Comparison of ENCODE assay signal across 1 cellular context in the genomic region with DNA sequence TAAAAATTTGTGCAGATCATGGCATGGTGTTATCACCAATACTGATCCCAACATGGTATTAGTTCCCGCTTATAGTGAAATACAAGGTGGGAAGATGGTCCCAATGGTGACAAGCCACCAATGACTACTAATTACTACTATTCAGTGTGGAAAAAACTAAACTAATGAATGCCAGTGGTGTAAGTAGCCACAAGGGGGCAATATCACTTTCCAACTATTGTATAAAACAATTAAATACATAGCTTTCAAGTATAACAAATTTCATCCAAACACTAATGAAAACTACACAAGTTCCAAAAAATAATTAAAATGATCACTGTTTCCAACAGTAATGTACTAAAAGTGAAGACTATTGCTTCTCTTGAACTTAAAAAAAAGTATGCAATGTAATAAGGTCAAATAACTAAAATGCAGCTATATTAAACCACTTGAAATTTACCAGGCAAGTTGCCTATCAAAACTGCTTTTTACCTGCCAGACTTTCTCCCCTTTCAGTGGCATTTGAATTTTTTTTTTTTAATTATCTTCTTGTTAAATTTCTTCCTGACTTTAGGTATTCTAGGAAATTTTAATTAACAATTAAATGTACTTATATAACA.
TF ChIP-seq lines count a peak whose summit lies in the region.

No MANE protein-coding gene starts in this region.

TF ChIP-seq in H1, 55 proteins besides CTCF, POLR2A, EP300 and RAD21 (continued from another document):
- TF ChIP-seq, protein P1, sequence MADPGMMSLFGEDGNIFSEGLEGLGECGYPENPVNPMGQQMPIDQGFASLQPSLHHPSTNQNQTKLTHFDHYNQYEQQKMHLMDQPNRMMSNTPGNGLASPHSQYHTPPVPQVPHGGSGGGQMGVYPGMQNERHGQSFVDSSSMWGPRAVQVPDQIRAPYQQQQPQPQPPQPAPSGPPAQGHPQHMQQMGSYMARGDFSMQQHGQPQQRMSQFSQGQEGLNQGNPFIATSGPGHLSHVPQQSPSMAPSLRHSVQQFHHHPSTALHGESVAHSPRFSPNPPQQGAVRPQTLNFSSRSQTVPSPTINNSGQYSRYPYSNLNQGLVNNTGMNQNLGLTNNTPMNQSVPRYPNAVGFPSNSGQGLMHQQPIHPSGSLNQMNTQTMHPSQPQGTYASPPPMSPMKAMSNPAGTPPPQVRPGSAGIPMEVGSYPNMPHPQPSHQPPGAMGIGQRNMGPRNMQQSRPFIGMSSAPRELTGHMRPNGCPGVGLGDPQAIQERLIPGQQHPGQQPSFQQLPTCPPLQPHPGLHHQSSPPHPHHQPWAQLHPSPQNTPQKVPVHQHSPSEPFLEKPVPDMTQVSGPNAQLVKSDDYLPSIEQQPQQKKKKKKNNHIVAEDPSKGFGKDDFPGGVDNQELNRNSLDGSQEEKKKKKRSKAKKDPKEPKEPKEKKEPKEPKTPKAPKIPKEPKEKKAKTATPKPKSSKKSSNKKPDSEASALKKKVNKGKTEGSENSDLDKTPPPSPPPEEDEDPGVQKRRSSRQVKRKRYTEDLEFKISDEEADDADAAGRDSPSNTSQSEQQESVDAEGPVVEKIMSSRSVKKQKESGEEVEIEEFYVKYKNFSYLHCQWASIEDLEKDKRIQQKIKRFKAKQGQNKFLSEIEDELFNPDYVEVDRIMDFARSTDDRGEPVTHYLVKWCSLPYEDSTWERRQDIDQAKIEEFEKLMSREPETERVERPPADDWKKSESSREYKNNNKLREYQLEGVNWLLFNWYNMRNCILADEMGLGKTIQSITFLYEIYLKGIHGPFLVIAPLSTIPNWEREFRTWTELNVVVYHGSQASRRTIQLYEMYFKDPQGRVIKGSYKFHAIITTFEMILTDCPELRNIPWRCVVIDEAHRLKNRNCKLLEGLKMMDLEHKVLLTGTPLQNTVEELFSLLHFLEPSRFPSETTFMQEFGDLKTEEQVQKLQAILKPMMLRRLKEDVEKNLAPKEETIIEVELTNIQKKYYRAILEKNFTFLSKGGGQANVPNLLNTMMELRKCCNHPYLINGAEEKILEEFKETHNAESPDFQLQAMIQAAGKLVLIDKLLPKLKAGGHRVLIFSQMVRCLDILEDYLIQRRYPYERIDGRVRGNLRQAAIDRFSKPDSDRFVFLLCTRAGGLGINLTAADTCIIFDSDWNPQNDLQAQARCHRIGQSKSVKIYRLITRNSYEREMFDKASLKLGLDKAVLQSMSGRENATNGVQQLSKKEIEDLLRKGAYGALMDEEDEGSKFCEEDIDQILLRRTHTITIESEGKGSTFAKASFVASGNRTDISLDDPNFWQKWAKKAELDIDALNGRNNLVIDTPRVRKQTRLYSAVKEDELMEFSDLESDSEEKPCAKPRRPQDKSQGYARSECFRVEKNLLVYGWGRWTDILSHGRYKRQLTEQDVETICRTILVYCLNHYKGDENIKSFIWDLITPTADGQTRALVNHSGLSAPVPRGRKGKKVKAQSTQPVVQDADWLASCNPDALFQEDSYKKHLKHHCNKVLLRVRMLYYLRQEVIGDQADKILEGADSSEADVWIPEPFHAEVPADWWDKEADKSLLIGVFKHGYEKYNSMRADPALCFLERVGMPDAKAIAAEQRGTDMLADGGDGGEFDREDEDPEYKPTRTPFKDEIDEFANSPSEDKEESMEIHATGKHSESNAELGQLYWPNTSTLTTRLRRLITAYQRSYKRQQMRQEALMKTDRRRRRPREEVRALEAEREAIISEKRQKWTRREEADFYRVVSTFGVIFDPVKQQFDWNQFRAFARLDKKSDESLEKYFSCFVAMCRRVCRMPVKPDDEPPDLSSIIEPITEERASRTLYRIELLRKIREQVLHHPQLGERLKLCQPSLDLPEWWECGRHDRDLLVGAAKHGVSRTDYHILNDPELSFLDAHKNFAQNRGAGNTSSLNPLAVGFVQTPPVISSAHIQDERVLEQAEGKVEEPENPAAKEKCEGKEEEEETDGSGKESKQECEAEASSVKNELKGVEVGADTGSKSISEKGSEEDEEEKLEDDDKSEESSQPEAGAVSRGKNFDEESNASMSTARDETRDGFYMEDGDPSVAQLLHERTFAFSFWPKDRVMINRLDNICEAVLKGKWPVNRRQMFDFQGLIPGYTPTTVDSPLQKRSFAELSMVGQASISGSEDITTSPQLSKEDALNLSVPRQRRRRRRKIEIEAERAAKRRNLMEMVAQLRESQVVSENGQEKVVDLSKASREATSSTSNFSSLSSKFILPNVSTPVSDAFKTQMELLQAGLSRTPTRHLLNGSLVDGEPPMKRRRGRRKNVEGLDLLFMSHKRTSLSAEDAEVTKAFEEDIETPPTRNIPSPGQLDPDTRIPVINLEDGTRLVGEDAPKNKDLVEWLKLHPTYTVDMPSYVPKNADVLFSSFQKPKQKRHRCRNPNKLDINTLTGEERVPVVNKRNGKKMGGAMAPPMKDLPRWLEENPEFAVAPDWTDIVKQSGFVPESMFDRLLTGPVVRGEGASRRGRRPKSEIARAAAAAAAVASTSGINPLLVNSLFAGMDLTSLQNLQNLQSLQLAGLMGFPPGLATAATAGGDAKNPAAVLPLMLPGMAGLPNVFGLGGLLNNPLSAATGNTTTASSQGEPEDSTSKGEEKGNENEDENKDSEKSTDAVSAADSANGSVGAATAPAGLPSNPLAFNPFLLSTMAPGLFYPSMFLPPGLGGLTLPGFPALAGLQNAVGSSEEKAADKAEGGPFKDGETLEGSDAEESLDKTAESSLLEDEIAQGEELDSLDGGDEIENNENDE (IDR thresholded peaks at IDR 0.05; ENCODE audit: insufficient replicate concordance, low read length): peak; percentile 79
- TF ChIP-seq KDM1A (IDR thresholded peaks at IDR 0.05; ENCODE audit: borderline replicate concordance, low read length): no peak
